Comparison of ENCODE assay signal across 1 cellular context in the genomic region with DNA sequence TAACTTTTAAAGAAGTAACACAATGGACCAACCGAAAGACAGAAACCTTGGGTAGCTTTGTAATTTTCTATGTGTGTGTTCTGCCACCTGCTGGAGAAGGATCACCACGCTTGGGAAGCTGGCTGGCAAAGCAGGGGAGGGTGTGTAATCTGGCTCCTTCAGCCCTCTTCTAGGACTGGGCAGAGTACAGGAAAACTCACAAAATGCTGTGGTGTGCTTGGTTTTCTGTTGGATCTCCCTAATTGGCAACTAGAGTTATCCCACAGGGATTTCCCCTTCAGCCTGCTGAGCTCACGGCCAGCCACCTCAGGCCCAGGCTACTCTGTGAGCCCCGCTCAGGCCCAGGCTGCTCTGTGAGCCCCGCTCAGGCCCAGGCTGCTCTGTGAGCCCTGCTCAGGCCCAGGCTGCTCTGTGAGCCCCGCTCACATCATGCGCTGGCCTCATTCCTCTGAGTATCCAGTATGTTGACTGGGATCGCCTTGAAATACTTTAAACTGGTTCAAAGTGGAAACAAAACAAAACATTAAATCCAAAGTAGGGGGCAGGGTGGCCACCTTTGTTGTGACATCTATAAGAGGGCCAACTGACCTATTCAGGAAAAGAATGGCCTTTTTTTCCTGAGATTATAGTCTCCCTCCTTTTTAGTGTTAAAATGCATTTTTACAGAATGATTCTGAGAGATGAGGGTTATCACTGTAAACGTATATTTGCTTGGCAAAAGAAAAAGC.
A peak's percentile ranks its signal among the peaks of the same experiment; 100 is the strongest.
TF ChIP-seq lines count a peak whose summit lies in the region.

No MANE protein-coding gene starts in this region.

TF ChIP-seq in HepG2, 621 proteins besides CTCF, POLR2A, EP300 and RAD21 (continued from another document):
- TF ChIP-seq, protein P1, sequence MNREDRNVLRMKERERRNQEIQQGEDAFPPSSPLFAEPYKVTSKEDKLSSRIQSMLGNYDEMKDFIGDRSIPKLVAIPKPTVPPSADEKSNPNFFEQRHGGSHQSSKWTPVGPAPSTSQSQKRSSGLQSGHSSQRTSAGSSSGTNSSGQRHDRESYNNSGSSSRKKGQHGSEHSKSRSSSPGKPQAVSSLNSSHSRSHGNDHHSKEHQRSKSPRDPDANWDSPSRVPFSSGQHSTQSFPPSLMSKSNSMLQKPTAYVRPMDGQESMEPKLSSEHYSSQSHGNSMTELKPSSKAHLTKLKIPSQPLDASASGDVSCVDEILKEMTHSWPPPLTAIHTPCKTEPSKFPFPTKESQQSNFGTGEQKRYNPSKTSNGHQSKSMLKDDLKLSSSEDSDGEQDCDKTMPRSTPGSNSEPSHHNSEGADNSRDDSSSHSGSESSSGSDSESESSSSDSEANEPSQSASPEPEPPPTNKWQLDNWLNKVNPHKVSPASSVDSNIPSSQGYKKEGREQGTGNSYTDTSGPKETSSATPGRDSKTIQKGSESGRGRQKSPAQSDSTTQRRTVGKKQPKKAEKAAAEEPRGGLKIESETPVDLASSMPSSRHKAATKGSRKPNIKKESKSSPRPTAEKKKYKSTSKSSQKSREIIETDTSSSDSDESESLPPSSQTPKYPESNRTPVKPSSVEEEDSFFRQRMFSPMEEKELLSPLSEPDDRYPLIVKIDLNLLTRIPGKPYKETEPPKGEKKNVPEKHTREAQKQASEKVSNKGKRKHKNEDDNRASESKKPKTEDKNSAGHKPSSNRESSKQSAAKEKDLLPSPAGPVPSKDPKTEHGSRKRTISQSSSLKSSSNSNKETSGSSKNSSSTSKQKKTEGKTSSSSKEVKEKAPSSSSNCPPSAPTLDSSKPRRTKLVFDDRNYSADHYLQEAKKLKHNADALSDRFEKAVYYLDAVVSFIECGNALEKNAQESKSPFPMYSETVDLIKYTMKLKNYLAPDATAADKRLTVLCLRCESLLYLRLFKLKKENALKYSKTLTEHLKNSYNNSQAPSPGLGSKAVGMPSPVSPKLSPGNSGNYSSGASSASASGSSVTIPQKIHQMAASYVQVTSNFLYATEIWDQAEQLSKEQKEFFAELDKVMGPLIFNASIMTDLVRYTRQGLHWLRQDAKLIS (CRISPR knock-in tag; IDR thresholded peaks at IDR 0.05) = no peak
- TF ChIP-seq, protein P2, sequence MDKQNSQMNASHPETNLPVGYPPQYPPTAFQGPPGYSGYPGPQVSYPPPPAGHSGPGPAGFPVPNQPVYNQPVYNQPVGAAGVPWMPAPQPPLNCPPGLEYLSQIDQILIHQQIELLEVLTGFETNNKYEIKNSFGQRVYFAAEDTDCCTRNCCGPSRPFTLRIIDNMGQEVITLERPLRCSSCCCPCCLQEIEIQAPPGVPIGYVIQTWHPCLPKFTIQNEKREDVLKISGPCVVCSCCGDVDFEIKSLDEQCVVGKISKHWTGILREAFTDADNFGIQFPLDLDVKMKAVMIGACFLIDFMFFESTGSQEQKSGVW (CRISPR knock-in tag; IDR thresholded peaks at IDR 0.05; ENCODE audit: borderline replicate concordance) = 0 out of 2 replicates have a peak, but pooled peaks have one; percentile 51
- no peak for TF ChIP-seq ARID2 (CRISPR knock-in tag; IDR thresholded peaks at IDR 0.05; ENCODE audit: borderline replicate concordance)
- TF ChIP-seq XRCC5 (optimal IDR thresholded peaks at IDR 0.05; ENCODE audit: low read length) = peak; percentile 92
- no peak for TF ChIP-seq TBX3 (IDR thresholded peaks at IDR 0.05; ENCODE audit: borderline replicate concordance)
- TF ChIP-seq ZNF503 (CRISPR knock-in tag; IDR thresholded peaks at IDR 0.05) = no peak
- peak; percentile 34 for TF ChIP-seq ZNF883 (CRISPR knock-in tag; IDR thresholded peaks at IDR 0.05; ENCODE audit: not compliant biosample characterization)
- TF ChIP-seq ARNTL (CRISPR knock-in tag; IDR thresholded peaks at IDR 0.05) = no peak
- TF ChIP-seq ZNF598 (CRISPR knock-in tag; IDR thresholded peaks at IDR 0.05; ENCODE audit: borderline replicate concordance) = peak; percentile 46; the same call in 1 of the 2 replicates
- TF ChIP-seq FOXK1 (CRISPR knock-in tag; IDR thresholded peaks at IDR 0.05; ENCODE audit: borderline replicate concordance, low read depth) = 0 out of 2 replicates have a peak, but pooled peaks have one; percentile 11
- peak; percentile 56; the same call in 1 of the 2 replicates for TF ChIP-seq ZNF274 (CRISPR knock-in tag; IDR thresholded peaks at IDR 0.05)
- TF ChIP-seq, protein P3, sequence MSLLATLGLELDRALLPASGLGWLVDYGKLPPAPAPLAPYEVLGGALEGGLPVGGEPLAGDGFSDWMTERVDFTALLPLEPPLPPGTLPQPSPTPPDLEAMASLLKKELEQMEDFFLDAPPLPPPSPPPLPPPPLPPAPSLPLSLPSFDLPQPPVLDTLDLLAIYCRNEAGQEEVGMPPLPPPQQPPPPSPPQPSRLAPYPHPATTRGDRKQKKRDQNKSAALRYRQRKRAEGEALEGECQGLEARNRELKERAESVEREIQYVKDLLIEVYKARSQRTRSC (CRISPR knock-in tag; IDR thresholded peaks at IDR 0.05; ENCODE audit: low read depth) = no peak
- TF ChIP-seq XBP1 (CRISPR knock-in tag; IDR thresholded peaks at IDR 0.05) = no peak
- peak; percentile 45; the same call in 1 of the 2 replicates for TF ChIP-seq MXD3 (CRISPR knock-in tag; IDR thresholded peaks at IDR 0.05)
- TF ChIP-seq HOMEZ (CRISPR knock-in tag; IDR thresholded peaks at IDR 0.05; ENCODE audit: low read depth) = 0 out of 2 replicates have a peak, but pooled peaks have one; percentile 15
- no peak for TF ChIP-seq SP2 (CRISPR knock-in tag; IDR thresholded peaks at IDR 0.05)
- TF ChIP-seq JARID2 (CRISPR knock-in tag; IDR thresholded peaks at IDR 0.05; ENCODE audit: insufficient replicate concordance) = peak; percentile 89
- no peak for TF ChIP-seq SNRNP70 (IDR thresholded peaks at IDR 0.05; ENCODE audit: low read depth, low read length)
- no peak for TF ChIP-seq SYNCRIP (IDR thresholded peaks at IDR 0.05; ENCODE audit: insufficient read depth, low read depth, low read length)
- peak; percentile 47; the same call in 1 of the 2 replicates for TF ChIP-seq ZNF746 (CRISPR knock-in tag; IDR thresholded peaks at IDR 0.05)
- 0 out of 2 replicates have a peak, but pooled peaks have one; percentile 58 for TF ChIP-seq ZBTB20 (CRISPR knock-in tag; IDR thresholded peaks at IDR 0.05; ENCODE audit: borderline replicate concordance, low read depth)
- TF ChIP-seq, protein P4, sequence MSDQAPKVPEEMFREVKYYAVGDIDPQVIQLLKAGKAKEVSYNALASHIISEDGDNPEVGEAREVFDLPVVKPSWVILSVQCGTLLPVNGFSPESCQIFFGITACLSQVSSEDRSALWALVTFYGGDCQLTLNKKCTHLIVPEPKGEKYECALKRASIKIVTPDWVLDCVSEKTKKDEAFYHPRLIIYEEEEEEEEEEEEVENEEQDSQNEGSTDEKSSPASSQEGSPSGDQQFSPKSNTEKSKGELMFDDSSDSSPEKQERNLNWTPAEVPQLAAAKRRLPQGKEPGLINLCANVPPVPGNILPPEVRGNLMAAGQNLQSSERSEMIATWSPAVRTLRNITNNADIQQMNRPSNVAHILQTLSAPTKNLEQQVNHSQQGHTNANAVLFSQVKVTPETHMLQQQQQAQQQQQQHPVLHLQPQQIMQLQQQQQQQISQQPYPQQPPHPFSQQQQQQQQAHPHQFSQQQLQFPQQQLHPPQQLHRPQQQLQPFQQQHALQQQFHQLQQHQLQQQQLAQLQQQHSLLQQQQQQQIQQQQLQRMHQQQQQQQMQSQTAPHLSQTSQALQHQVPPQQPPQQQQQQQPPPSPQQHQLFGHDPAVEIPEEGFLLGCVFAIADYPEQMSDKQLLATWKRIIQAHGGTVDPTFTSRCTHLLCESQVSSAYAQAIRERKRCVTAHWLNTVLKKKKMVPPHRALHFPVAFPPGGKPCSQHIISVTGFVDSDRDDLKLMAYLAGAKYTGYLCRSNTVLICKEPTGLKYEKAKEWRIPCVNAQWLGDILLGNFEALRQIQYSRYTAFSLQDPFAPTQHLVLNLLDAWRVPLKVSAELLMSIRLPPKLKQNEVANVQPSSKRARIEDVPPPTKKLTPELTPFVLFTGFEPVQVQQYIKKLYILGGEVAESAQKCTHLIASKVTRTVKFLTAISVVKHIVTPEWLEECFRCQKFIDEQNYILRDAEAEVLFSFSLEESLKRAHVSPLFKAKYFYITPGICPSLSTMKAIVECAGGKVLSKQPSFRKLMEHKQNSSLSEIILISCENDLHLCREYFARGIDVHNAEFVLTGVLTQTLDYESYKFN (CRISPR knock-in tag; conservative IDR thresholded peaks at IDR 0.05) = 0 out of 2 replicates have a peak, but pooled peaks have one; percentile 28
- TF ChIP-seq HMGXB4 (CRISPR knock-in tag; IDR thresholded peaks at IDR 0.05; ENCODE audit: borderline replicate concordance in 1 of 2, low read depth in 1 of 2) = peak; percentile 67 to 94
- TF ChIP-seq RFX1 (IDR thresholded peaks at IDR 0.05) = no peak
- no peak for TF ChIP-seq STAT5B (CRISPR knock-in tag; IDR thresholded peaks at IDR 0.05)
